Comparison of ENCODE assay signal across 8 cellular contexts in the genomic region with DNA sequence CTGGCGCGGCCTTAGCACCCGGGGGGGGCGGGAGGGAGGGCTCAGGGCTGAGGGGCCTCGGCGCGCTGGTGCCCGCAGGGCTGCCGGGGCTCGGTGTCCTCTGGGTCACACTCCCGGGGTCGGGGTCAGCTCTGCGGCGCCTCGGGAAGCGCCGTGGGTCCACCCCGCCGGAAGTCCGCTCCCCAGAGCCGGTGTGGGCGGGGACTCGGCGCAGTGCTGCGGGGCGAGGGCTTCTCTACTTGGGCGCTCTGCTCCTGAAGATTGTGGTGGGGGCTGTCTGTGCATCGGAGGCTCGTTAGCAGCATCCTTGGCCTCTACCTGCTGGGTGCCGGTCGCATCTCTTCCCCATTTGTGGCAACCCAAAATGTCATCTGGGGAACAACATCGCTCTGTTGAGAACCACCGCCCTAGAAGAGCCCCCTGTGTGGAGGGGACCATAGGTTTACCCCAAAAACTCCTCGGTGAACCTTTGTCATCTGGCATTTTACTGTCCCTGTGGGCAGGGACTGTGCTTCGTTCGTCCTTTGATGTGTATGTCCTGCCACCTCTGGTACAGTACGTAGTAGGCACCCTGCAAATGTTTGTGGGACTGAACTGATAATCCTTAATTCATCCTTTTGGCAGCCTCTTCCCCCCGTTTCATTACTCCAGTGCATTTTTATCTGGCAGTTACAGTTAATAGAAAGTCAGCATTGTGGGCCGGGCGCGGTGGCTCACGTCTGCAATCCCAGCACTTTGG. TPM values are rescaled to one million over a fixed set of nuclear protein-coding genes. Genes with fewer than 3 reads are reported as not detected.
DNase-seq lines count a peak whose midpoint lies in the region; ATAC-seq, FAIRE-seq and TF ChIP-seq lines count a peak whose summit lies in the region.

No MANE protein-coding gene starts in this region.

- peak overlapping the region; percentile 89 for H3K4me3 ChIP-seq in NT2/D1 (ENCODE audit: insufficient read length, low read depth)
- peak overlapping the region; percentile 86 to 94 (median 94) for H3K4me3 ChIP-seq in pancreas

- 1% methylated on average over 35 to 42 of the region's 42 CpGs for WGBS in pancreas, 2 donors

- H3K9me3 ChIP-seq in NT2/D1 (ENCODE audit: insufficient read depth, low read length) (no peaks in the 10 kb centered on the region), pancreas (no peaks in the 10 kb centered on the region)

- H3K4me1 ChIP-seq in NT2/D1 (ENCODE audit: insufficient read depth, insufficient read length) (no peaks in the 10 kb centered on the region), pancreas (peaks cover 6 to 12% (median 7%) of the 10 kb centered on the region in 3 donors)

- FAIRE-seq in pancreas (lab: Jason Lieb, UNC), result no peak

- H3K36me3 ChIP-seq in NT2/D1 (ENCODE audit: insufficient read depth, insufficient read length, low read length) (peaks cover 3% of the 10 kb centered on the region), pancreas (no peaks in the 10 kb centered on the region)

- H3K27me3 ChIP-seq in NT2/D1 (ENCODE audit: insufficient read depth, insufficient read length), result no peaks in the 10 kb centered on the region
- no peaks in the 10 kb centered on the region for H3K27me3 ChIP-seq in pancreas

- peak; percentile 75 for DNase-seq in AG08396 (ENCODE audit: low spot score)
- DNase-seq in NT2/D1 (ENCODE audit: low read depth, low spot score), result no peak
- DNase-seq in activated gamma-delta T cell (lab: John Stamatoyannopoulos, UW), result peak; percentile 51
- DNase-seq in glomerular visceral epithelial cell (ENCODE audit: extremely low spot score), result peak; percentile 55
- DNase-seq in pancreas, result peak; percentile 49 to 88 (median 66)
- DNase-seq in ureter (ENCODE audit: low spot score), result peak; percentile 56

- peak overlapping the region; percentile 92 for H3K9ac ChIP-seq in NT2/D1 (ENCODE audit: insufficient read length, low read depth)

- ATAC-seq in GM18517 (IDR thresholded peaks at IDR 0.05; ENCODE audit: unreplicated experiment) (peak; percentile 51), HG03045 (IDR thresholded peaks at IDR 0.05; ENCODE audit: unreplicated experiment) (peak; percentile 72), pancreas (peak; percentile 81 to 88 (median 83))

- no peak for TF ChIP-seq CTCF in pancreas (IDR thresholded peaks at IDR 0.05)

- intact Hi-C loops in pancreas (cut with DNase I), result no loop called here

- H3K27ac ChIP-seq in pancreas, result peak overlapping the region; percentile 87 to 93 (median 90)

RNA-seq across cellular contexts. Expression of gene NAPG, which starts 0.6 kb away (rescaled TPM):
- total RNA-seq in pancreas, result 10 to 100 TPM; 12.8 to 21.2 (median 17.0) TPM
- polyA plus RNA-seq in pancreas, result 10 to 100 TPM in 1 of 2 donors, 1 to 10 TPM in 1; 7.1 to 11.1 TPM
- 50.2 TPM for total RNA-seq in ureter
